In the genomic region with DNA sequence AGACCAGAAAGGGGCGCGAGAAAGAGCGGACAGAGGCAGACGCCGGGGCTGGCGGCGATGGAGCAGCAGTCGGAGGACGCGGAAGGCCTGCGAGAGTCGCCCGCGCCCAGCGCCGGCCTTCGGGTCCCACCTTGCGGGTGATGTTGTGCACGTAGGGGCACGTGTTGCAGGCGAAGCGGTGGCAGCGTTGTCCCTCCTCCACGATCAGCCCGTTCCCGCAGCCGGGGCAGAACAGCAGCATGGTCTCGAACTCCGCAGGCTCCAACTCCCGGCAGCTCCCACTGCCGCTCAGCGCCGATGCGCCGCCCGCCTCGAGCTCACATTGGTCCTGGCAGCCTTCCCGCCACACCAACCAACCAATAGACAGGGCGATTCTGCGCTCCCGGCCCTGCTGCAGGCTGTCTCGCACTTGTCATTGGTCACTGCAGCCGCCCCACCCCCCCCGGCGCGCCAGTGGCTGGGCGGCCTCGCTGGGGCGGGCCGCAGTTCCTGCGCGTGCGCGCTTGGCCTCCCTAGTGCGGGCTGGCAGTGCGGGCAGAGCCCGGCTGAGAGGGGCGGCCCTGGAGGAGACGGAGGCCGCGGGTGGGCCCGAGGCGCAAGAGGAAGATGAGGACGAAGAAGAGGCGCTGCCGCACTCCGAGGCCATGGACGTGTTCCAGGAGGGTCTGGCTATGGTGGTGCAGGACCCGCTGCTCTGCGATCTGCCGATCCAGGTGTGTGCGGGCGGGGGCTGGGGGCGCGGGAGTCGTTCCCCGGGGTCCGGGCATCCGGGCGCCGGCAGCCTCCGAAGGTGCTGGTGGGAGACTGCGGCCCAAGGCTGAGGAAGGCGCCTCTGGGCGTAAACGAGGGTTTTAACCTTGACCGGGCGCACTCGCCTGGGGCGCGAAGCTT, we compare ENCODE assay signal across 8 cellular contexts. TPM values are rescaled to one million over a fixed set of nuclear protein-coding genes. Genes with fewer than 3 reads are reported as not detected.
DNase-seq lines count a peak whose midpoint lies in the region; ATAC-seq and TF ChIP-seq lines count a peak whose summit lies in the region.

A gene (minus strand): TSS at position 263 of the 891 bp plus-strand sequence. CDS start 22 bp downstream, at position 241.
A gene (plus strand): TSS at position 483 of the 891 bp plus-strand sequence. CDS start 189 bp downstream, at position 672.

- H3K4me1 Mint-ChIP-seq in activated T-helper 17 cell treated with anti-CD3 and anti-CD28 coated beads, Interleukin-2, amount 50 U/mL, for 72 hours, result peaks cover 12% of the 10 kb centered on the region
- H3K4me1 Mint-ChIP-seq in nephron, result peaks cover 16% of the 10 kb centered on the region

- H3K4me3 Mint-ChIP-seq in activated T-helper 17 cell treated with anti-CD3 and anti-CD28 coated beads, Interleukin-2, amount 50 U/mL, for 72 hours, result peak within 1 kb of the TSS; percentile 89
- H3K4me3 Mint-ChIP-seq in nephron, result peak within 1 kb of the TSS; percentile 90 to 96 (median 94)

- H3K9me3 Mint-ChIP-seq in activated T-helper 17 cell treated with anti-CD3 and anti-CD28 coated beads, Interleukin-2, amount 50 U/mL, for 72 hours, result no peaks in the 10 kb centered on the region
- H3K9me3 Mint-ChIP-seq in nephron, result no peaks in the 10 kb centered on the region

- POLR2A ChIA-PET in RWPE1 (lab: Yijun Ruan, JAX; ENCODE audit: low non-redundant PET), result no interaction called here

- CTCF ChIA-PET in RWPE1 (lab: Yijun Ruan, JAX), result interaction anchor here (0.9 kb wide), 1 partner anchor 12 kb away, joined by 4 read pairs; no protein-coding TSS in a partner anchor

- ATAC-seq in activated T-helper 17 cell treated with anti-CD3 and anti-CD28 coated beads, Interleukin-2, amount 50 U/mL, for 72 hours (replicated peaks), result peak; percentile 99
- peak; percentile 97 for ATAC-seq in stimulated activated naive CD8-positive, alpha-beta T cell treated with anti-CD3 and anti-CD28 coated beads, Interleukin-15, Interleukin-2, amounts not matched to agents 100 U/mL and 50 U/mL, for 24 hours

- no peak for TF ChIP-seq CTCF in RWPE1 (conservative IDR thresholded peaks at IDR 0.05; ENCODE audit: low read depth)
- TF ChIP-seq CTCF in fibroblast of pulmonary artery (IDR thresholded peaks at IDR 0.05; ENCODE audit: low read length, missing control alignments), result no peak
- no peak for TF ChIP-seq CTCF in nephron (IDR thresholded peaks at IDR 0.05; ENCODE audit: unreplicated experiment in 3 of 3)

- peak within 1 kb of the TSS; percentile 63 for H3K27ac Mint-ChIP-seq in activated T-helper 17 cell treated with anti-CD3 and anti-CD28 coated beads, Interleukin-2, amount 50 U/mL, for 72 hours
- H3K27ac Mint-ChIP-seq in nephron, result peak within 1 kb of the TSS; percentile 46 to 95 (median 83)

- peak within 1 kb of the TSS; percentile 80 for H3K4me3 ChIP-seq in fibroblast of pulmonary artery (replicated peaks; ENCODE audit: low read depth, low read length)

- peaks cover 69% of the 10 kb centered on the region for H3K36me3 Mint-ChIP-seq in activated T-helper 17 cell treated with anti-CD3 and anti-CD28 coated beads, Interleukin-2, amount 50 U/mL, for 72 hours (ENCODE audit: low read depth)
- peaks cover 30% of the 10 kb centered on the region for H3K36me3 Mint-ChIP-seq in nephron (ENCODE audit: low read depth)

- no peaks in the 10 kb centered on the region for H3K27me3 Mint-ChIP-seq in activated T-helper 17 cell treated with anti-CD3 and anti-CD28 coated beads, Interleukin-2, amount 50 U/mL, for 72 hours
- H3K27me3 Mint-ChIP-seq in nephron (ENCODE audit: low read depth), result no peaks in the 10 kb centered on the region

- DNase-seq in EL (peak; percentile 97), H4 (ENCODE audit: low spot score) (peak; percentile 97), LoVo (ENCODE audit: low spot score) (peak; percentile 98), RWPE1 (ENCODE audit: low spot score) (peak; percentile 99), fibroblast of pulmonary artery (ENCODE audit: low read depth) (peak; percentile 98)
- DNase-seq in stimulated activated naive CD8-positive, alpha-beta T cell treated with anti-CD3 and anti-CD28 coated beads, Interleukin-15, Interleukin-2, amounts not matched to agents 100 U/mL and 50 U/mL, for 24 hours, result peak; percentile 98

- H3K27ac ChIP-seq in RWPE1, result peak within 1 kb of the TSS; percentile 87

RNA-seq across cellular contexts. Expression of the first gene that starts in this region (rescaled TPM):
- total RNA-seq in H4 (2014; rRNA removed; shearing (Covaris generic)), result 8.3 and 12.5 TPM in 2 replicates
- 10 to 100 TPM; 26.4 to 61.9 TPM for total RNA-seq in activated T-helper 17 cell treated with anti-CD3 and anti-CD28 coated beads, Interleukin-2, amount 50 U/mL, for 72 hours

RNA-seq across cellular contexts. Expression of the second gene that starts in this region (rescaled TPM):
- 42.4 and 46.6 TPM in 2 replicates for total RNA-seq in H4 (2014; rRNA removed; shearing (Covaris generic))
- total RNA-seq in activated T-helper 17 cell treated with anti-CD3 and anti-CD28 coated beads, Interleukin-2, amount 50 U/mL, for 72 hours, result 10 to 100 TPM; 34.4 to 60.3 TPM

Comparison
In these comparisons a context has a peak if more than half of its experiments do, and no peak if none do; other contexts are left out.
1. Peak in every context shown above with its lines: DNase-seq, ATAC-seq, H3K4me3 ChIP-seq and H3K27ac ChIP-seq.